Comparison of ENCODE assay signal across 1 cellular context in the genomic region with DNA sequence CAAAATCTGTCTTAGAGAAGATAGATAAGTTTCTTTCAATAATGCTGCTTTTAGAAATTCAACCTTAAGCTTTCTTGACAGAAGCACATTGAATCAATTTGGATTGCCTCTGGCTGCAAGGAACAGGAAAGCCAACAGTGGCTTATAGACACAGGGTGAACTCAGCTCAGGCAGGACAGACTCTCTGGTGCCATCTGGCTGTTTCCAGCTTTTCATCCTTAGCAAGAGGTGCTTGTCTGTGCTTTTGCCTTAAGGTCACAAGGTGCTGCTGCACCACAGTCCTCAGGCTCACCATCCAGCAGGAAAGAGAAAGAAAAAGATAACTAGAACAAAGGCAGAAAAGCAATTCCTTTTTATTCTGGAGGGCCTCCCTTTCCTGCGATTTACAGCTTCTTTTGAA.
TF ChIP-seq lines count a peak whose summit lies in the region.

No MANE protein-coding gene starts in this region.

TF ChIP-seq in HCT116, 20 proteins besides CTCF, POLR2A, EP300 and RAD21 (continued from another document):
- TF ChIP-seq, protein P1, sequence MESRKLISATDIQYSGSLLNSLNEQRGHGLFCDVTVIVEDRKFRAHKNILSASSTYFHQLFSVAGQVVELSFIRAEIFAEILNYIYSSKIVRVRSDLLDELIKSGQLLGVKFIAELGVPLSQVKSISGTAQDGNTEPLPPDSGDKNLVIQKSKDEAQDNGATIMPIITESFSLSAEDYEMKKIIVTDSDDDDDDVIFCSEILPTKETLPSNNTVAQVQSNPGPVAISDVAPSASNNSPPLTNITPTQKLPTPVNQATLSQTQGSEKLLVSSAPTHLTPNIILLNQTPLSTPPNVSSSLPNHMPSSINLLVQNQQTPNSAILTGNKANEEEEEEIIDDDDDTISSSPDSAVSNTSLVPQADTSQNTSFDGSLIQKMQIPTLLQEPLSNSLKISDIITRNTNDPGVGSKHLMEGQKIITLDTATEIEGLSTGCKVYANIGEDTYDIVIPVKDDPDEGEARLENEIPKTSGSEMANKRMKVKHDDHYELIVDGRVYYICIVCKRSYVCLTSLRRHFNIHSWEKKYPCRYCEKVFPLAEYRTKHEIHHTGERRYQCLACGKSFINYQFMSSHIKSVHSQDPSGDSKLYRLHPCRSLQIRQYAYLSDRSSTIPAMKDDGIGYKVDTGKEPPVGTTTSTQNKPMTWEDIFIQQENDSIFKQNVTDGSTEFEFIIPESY (IDR thresholded peaks at IDR 0.05; ENCODE audit: extremely low read depth, insufficient replicate concordance, low read length), result no peak
- TF ChIP-seq ZNF274 (IDR thresholded peaks at IDR 0.05; ENCODE audit: low read depth, low read length), result no peak
- TF ChIP-seq FOSL1 (IDR thresholded peaks at IDR 0.05; ENCODE audit: low read depth), result no peak
- no peak for TF ChIP-seq EZH2phosphoT487 (IDR thresholded peaks at IDR 0.05; ENCODE audit: borderline replicate concordance)
- no peak for TF ChIP-seq ELF1 (IDR thresholded peaks at IDR 0.05; ENCODE audit: borderline replicate concordance, low read depth)
- TF ChIP-seq CBX3 (IDR thresholded peaks at IDR 0.05; ENCODE audit: low read depth), result no peak
- no peak for TF ChIP-seq POLR2AphosphoS5 (IDR thresholded peaks at IDR 0.05; ENCODE audit: low read depth, low read length)
